6 cellular contexts compared by ENCODE assay signal in the genomic region with DNA sequence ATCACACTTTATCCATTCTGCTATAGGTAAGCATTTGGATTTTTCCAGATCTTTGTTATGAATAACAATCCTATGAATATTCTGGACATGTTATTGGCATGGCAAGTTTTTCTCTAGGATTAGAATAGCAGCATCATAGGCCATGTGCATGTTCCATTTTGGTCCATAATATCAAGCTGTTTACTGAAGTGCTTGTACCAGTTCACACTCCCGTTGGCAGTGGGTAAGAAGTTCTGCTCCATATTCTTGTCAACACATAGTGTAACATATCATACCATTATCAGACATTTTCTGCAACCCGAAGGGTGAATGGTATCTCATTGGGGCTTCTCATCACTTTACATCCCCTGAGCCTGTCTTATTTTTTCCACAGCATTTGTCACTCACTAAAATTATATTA.
"Had no signal": no experiment of that assay in that cellular context is flagged by ENCODE, and none has a peak within 500 bp of the region (broad histone marks: within the 10 kb centered on the region; RNA-seq: fewer than 3 reads in every experiment).

No MANE protein-coding gene starts in this region.

- DNase-seq: IMR-90, KBM-7, KG1 had no signal

- H3K27ac ChIP-seq: HL-60 had no signal

- H3K4me3 ChIP-seq: K562 had no signal

- FAIRE-seq: HTR-8/SVneo, K562 had no signal

- ATAC-seq: K562 had no signal
